In genomic region chr5:55187370-55187769, GRCh38 we compare ENCODE assay signal across 11 cellular contexts. TPM values are rescaled to one million over a fixed set of nuclear protein-coding genes. Genes with fewer than 3 reads are reported as not detected.
DNase-seq lines count a peak whose midpoint lies in the region; TF ChIP-seq lines count a peak whose summit lies in the region.
"Had no signal": no experiment of that assay in that cellular context is flagged by ENCODE, and none has a peak within 500 bp of the region (broad histone marks: within the 10 kb centered on the region; RNA-seq: fewer than 3 reads in every experiment).

No MANE protein-coding gene starts in this region.

- TF ChIP-seq CTCF in cardiac fibroblast (IDR thresholded peaks at IDR 0.05; ENCODE audit: low read depth, low read length) (peak; percentile 1), retinal pigment epithelial cell (conservative IDR thresholded peaks at IDR 0.05; ENCODE audit: low read depth, low read length) (peak; percentile 51), thyroid gland (IDR thresholded peaks at IDR 0.05) (peak in 3 of 6 experiments; percentile 36 to 53 (median 48)), ovary (IDR thresholded peaks at IDR 0.05) (no peak)

- WGBS in thyroid gland, 2 donors, result 44 to 45% methylated on average over 4 of the region's 4 CpGs
- 50 to 53% (median 52%) methylated on average over 4 of the region's 4 CpGs for WGBS in ovary, 3 donors

- TF ChIP-seq POLR2A in thyroid gland (IDR thresholded peaks at IDR 0.05) (no peak), ovary (IDR thresholded peaks at IDR 0.05) (no peak)

- H3K27ac ChIP-seq in thyroid gland, result no peak overlapping the region
- H3K27ac ChIP-seq in ovary, result no peak overlapping the region
- H3K27ac ChIP-seq: SJCRH30 had no signal

- intact Hi-C loops in thyroid gland (cut with DNase I), result no loop called here
- intact Hi-C loops in ovary (cut with DNase I), result no loop called here

- H3K9me3 ChIP-seq in thyroid gland, result no peaks in the 10 kb centered on the region
- H3K9me3 ChIP-seq in ovary, result no peaks in the 10 kb centered on the region
- H3K9me3 ChIP-seq: SJCRH30 had no signal

- H3K4me3 ChIP-seq in cardiac fibroblast (replicated peaks in 1 of 2; ENCODE audit: low read depth in 2 of 2, low read length in 2 of 2) (no peak overlapping the region), retinal pigment epithelial cell (ENCODE audit: low read length) (no peak overlapping the region), thyroid gland (replicated peaks in 1 of 3) (no peak overlapping the region), ovary (no peak overlapping the region)
- H3K4me3 ChIP-seq: SJCRH30 had no signal

- DNase-seq in NCI-H1092 treated with DMSO at 0.1 percent for 48 hours (lab: John Stamatoyannopoulos, UW) (peak; percentile 35), NCI-H1092 (lab: John Stamatoyannopoulos, UW) (no peak), NCI-H2171 treated with DMSO at 0.1 percent for 48 hours (lab: John Stamatoyannopoulos, UW) (peak; percentile 82), cardiac fibroblast (ENCODE audit: low read depth in 2 of 2) (peak in 1 of 2 donors; percentile 23), retinal pigment epithelial cell (ENCODE audit: low read depth) (no peak), thyroid gland (no peak), HuH-7.5 (ENCODE audit: low spot score) (no peak), ovary (no peak)

- no peak for TF ChIP-seq EP300 in ovary (IDR thresholded peaks at IDR 0.05)

- H3K4me1 ChIP-seq in thyroid gland (no peaks in the 10 kb centered on the region), ovary (ENCODE audit: insufficient read depth) (no peaks in the 10 kb centered on the region)
- H3K4me1 ChIP-seq: SJCRH30 had no signal

- H3K27me3 ChIP-seq in thyroid gland, result no peaks in the 10 kb centered on the region
- no peaks in the 10 kb centered on the region for H3K27me3 ChIP-seq in ovary

- H3K36me3 ChIP-seq in thyroid gland (no peaks in the 10 kb centered on the region), ovary (no peaks in the 10 kb centered on the region)
- H3K36me3 ChIP-seq: SJCRH30 had no signal

RNA-seq across cellular contexts. Expression of gene CDC20B, which starts 14.4 kb away (rescaled TPM):
- total RNA-seq in thyroid gland (not detected), ovary (10 to 100 TPM in 1 of 7 donors, under 1 TPM in 4, not detected in 2; 0.12 to 10.7 (median 0.24) TPM)
- polyA plus RNA-seq in ovary, result not detected

RNA-seq across cellular contexts. Expression of gene GPX8, which starts 27.4 kb away (rescaled TPM):
- total RNA-seq in thyroid gland, result 10 to 100 TPM; 34.0 to 44.0 (median 36.8) TPM
- 10 to 100 TPM; 14.4 to 58.7 (median 29.8) TPM for total RNA-seq in ovary
- 10 to 100 TPM; 25.5 to 58.8 TPM for polyA plus RNA-seq in ovary

RNA-seq across cellular contexts. Expression of gene MCIDAS, which starts 39.7 kb away (rescaled TPM):
- total RNA-seq in thyroid gland (1 to 10 TPM in 3 of 4 donors, under 1 TPM in 1; 0.71 to 2.7 (median 2.5) TPM), ovary (1 to 10 TPM in 1 of 7 donors, under 1 TPM in 1, not detected in 5; 0.10 to 1.5 TPM)
- polyA plus RNA-seq in ovary, result not detected
- total RNA-seq: astrocyte, temporal lobe had no signal

RNA-seq across cellular contexts. Expression of gene CCNO, which starts 46.0 kb away (rescaled TPM):
- total RNA-seq in thyroid gland, result 10 to 100 TPM in 3 of 4 donors, 1 to 10 TPM in 1; 9.7 to 14.7 (median 11.7) TPM
- 10 to 100 TPM in 1 of 7 donors, 1 to 10 TPM in 4, under 1 TPM in 2; 0.36 to 11.8 (median 1.7) TPM for total RNA-seq in ovary
- polyA plus RNA-seq in ovary, result 1 to 10 TPM in 1 of 2 donors, under 1 TPM in 1; 0.13 to 1.1 TPM
- total RNA-seq: temporal lobe had no signal

Comparison
In these comparisons a context has a peak if more than half of its experiments do, and no peak if none do; other contexts are left out.
1. DNase-seq: peak in NCI-H1092 treated with DMSO at 0.1 percent for 48 hours (single experiment) and NCI-H2171 treated with DMSO at 0.1 percent for 48 hours (single experiment); none in NCI-H1092 (single experiment), retinal pigment epithelial cell (single experiment), thyroid gland (0 of 2), HuH-7.5 (single experiment) and ovary (0 of 5).
2. CTCF ChIP-seq: peak in cardiac fibroblast (single experiment) and retinal pigment epithelial cell (single experiment); none in ovary (0 of 3).